Comparison of ENCODE assay signal across 15 cellular contexts in genomic region chr5:58648846-58649245, GRCh38.
DNase-seq lines count a peak whose midpoint lies in the region; ATAC-seq lines count a peak whose summit lies in the region.
"Had no signal": no experiment of that assay in that cellular context is flagged by ENCODE, and none has a peak within 500 bp of the region (broad histone marks: within the 10 kb centered on the region; RNA-seq: fewer than 3 reads in every experiment).

No MANE protein-coding gene starts in this region.

- DNase-seq in HT1080 (ENCODE audit: low read depth) (peak; percentile 15), dermis blood vessel endothelial cell (peak; percentile 93), kidney tubule cell (ENCODE audit: low spot score) (peak; percentile 8), left cardiac atrium (no peak), GM03348 (ENCODE audit: low spot score) (no peak), DMS153 treated with DMSO at 0.1 percent for 48 hours (lab: John Stamatoyannopoulos, UW; ENCODE audit: unreplicated experiment) (no peak)
- DNase-seq in activated T-cell treated with anti-CD3 and anti-CD28 coated beads, Interleukin-2, amount 50 U/mL, for 48 hours = no peak
- DNase-seq: C1 segment of cervical spinal cord; Calu3; CD4-positive, alpha-beta T cell; DMS 273 treated with DMSO at 0.1 percent for 48 hours; DMS79; EL; GDM1; IMR-90 had no signal

- intact Hi-C loops in left cardiac atrium (cut with DNase I) = no loop called here

- no peak for ATAC-seq in left cardiac atrium

Comparison
In these comparisons a context has a peak if more than half of its experiments do, and no peak if none do; other contexts are left out.
1. DNase-seq: peak in HT1080 (single experiment), dermis blood vessel endothelial cell (single experiment) and kidney tubule cell (single experiment); none in left cardiac atrium (single experiment), GM03348 (single experiment), activated T-cell treated with anti-CD3 and anti-CD28 coated beads, Interleukin-2, amount 50 U/mL, for 48 hours (0 of 2) and DMS153 treated with DMSO at 0.1 percent for 48 hours (single experiment).